In genomic region chr6:3137057-3137777, GRCh38 we compare ENCODE assay signal across 1 cellular context.
TF ChIP-seq lines count a peak whose summit lies in the region.

No MANE protein-coding gene starts in this region.

TF ChIP-seq in WTC11, 78 proteins besides CTCF, POLR2A, EP300 and RAD21 (continued from another document):
- TF ChIP-seq AR (CRISPR knock-in tag; IDR thresholded peaks at IDR 0.05), result no peak
